16 cellular contexts compared by ENCODE assay signal in the genomic region with DNA sequence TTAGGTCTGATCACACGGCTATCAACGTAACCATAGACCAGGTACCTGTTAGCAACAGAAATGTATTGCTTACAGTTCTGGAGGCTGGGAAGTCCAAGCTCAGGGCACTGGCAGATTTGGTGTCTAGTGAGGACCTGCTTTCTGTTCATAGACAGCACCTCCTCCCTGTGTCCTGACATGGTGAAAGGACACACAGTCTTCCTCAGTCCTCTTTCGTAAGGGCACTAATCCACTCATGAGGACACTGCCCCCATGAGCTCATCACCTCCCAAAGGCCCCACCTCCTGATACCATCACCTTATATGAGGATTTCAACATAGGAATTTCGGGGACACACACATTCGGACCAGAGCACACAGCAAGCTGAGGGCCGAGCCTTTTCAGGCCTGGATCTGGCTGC.
DNase-seq lines count a peak whose midpoint lies in the region; ATAC-seq and TF ChIP-seq lines count a peak whose summit lies in the region.
"Had no signal": no experiment of that assay in that cellular context is flagged by ENCODE, and none has a peak within 500 bp of the region (broad histone marks: within the 10 kb centered on the region; RNA-seq: fewer than 3 reads in every experiment).

No MANE protein-coding gene starts in this region.

- no peaks in the 10 kb centered on the region for H3F3A ChIP-seq in GM23338 (replicated peaks; ENCODE audit: low read depth)

- H3K27ac ChIP-seq in heart left ventricle (peak overlapping the region in 10 of 12 donors; percentile 10 to 88 (median 61)), right atrium auricular region (peak overlapping the region; percentile 58 to 81), skeletal muscle tissue (ENCODE audit: low read depth, low read length) (peak overlapping the region; percentile 47), GM23338 (ENCODE audit: low read depth) (no peak overlapping the region)
- H3K27ac ChIP-seq: A549, C4-2B had no signal

- no peak for TF ChIP-seq POLR2A in heart left ventricle (IDR thresholded peaks at IDR 0.05)

- peak; percentile 31 for ATAC-seq in esophagus mucosa
- ATAC-seq in heart left ventricle: peak; percentile 21 to 73 (median 42)
- no peak for ATAC-seq in GM19467 (IDR thresholded peaks at IDR 0.05; ENCODE audit: unreplicated experiment)
- no peak for ATAC-seq in GM23338

- 84 to 91% (median 90%) methylated on average over 6 of the region's 6 CpGs for WGBS in heart left ventricle, 4 donors

- H2AFZ ChIP-seq in GM23338: no peak overlapping the region

- H3K27me3 Mint-ChIP-seq in GM23338 (ENCODE audit: insufficient read depth, low read depth, poor library complexity): peaks cover 11% of the 10 kb centered on the region

- no peaks in the 10 kb centered on the region for H3K27me3 ChIP-seq in heart left ventricle
- no peaks in the 10 kb centered on the region for H3K27me3 ChIP-seq in right atrium auricular region
- H3K27me3 ChIP-seq in skeletal muscle tissue (ENCODE audit: control insufficient read depth in 3 of 3, insufficient read depth in 3 of 3, low read length in 3 of 3): no peaks in the 10 kb centered on the region
- no peaks in the 10 kb centered on the region for H3K27me3 ChIP-seq in GM23338 (ENCODE audit: insufficient read depth)
- H3K27me3 ChIP-seq: BE2C had no signal

- H3K9ac ChIP-seq in skeletal muscle tissue (ENCODE audit: low read depth in 1 of 3, low read length in 3 of 3): no peak overlapping the region

- H4K20me1 ChIP-seq in GM23338 (replicated peaks; ENCODE audit: insufficient read depth): no peaks in the 10 kb centered on the region

- intact Hi-C loops in heart left ventricle (cut with DNase I): loop anchor here in 1 of 10 donors (5.0 kb wide), 1 partner anchor 57 kb away; no protein-coding TSS in a partner anchor

- no peak overlapping the region for H3K4me2 ChIP-seq in GM23338
- H3K4me2 ChIP-seq: A549 had no signal

- no peaks in the 10 kb centered on the region for H3K9me3 ChIP-seq in heart left ventricle
- no peaks in the 10 kb centered on the region for H3K9me3 ChIP-seq in right atrium auricular region
- H3K9me3 ChIP-seq in skeletal muscle tissue (ENCODE audit: control insufficient read depth in 3 of 3, low read length in 3 of 3): no peaks in the 10 kb centered on the region
- H3K9me3 ChIP-seq: A549, BE2C had no signal

- H3K4me3 ChIP-seq in heart left ventricle (no peak overlapping the region), right atrium auricular region (no peak overlapping the region), skeletal muscle tissue (ENCODE audit: low read length in 3 of 3) (no peak overlapping the region), GM23338 (no peak overlapping the region)
- H3K4me3 ChIP-seq: A549 had no signal

- H3K4me1 ChIP-seq in heart left ventricle (peaks cover 0 to 43% (median 9%) of the 10 kb centered on the region in 12 donors), right atrium auricular region (peaks cover 0 to 23% of the 10 kb centered on the region in 2 donors), skeletal muscle tissue (ENCODE audit: control insufficient read depth in 3 of 3, insufficient read depth in 3 of 3, low read length in 3 of 3) (peaks cover 8 to 19% (median 12%) of the 10 kb centered on the region in 3 donors), GM23338 (ENCODE audit: insufficient read depth) (no peaks in the 10 kb centered on the region)
- H3K4me1 ChIP-seq: BE2C had no signal

- no peak for TF ChIP-seq CTCF in heart left ventricle (IDR thresholded peaks at IDR 0.05)
- no peak for TF ChIP-seq CTCF in right atrium auricular region (IDR thresholded peaks at IDR 0.05)
- TF ChIP-seq CTCF in GM23338 (conservative IDR thresholded peaks at IDR 0.05; ENCODE audit: low read depth in 2 of 2): no peak

- no peaks in the 10 kb centered on the region for H3K9me2 ChIP-seq in GM23338 (ENCODE audit: insufficient read depth)

- peaks cover 56% of the 10 kb centered on the region for H3K36me3 Mint-ChIP-seq in GM23338 (ENCODE audit: low read depth)
- H3K36me3 Mint-ChIP-seq: CD4-positive, alpha-beta memory T cell had no signal

- no peak overlapping the region for H3K4me3 Mint-ChIP-seq in GM23338
- H3K4me3 Mint-ChIP-seq: CD4-positive, alpha-beta memory T cell; HFFc6 had no signal

- DNase-seq in heart left ventricle (no peak), right atrium auricular region (ENCODE audit: low spot score) (no peak), NCI-H524 (lab: John Stamatoyannopoulos, UW) (no peak), GM23338 (ENCODE audit: low spot score) (no peak)
- DNase-seq: BE2C; CD4-positive, alpha-beta memory T cell; DMS153; DMS79 treated with DMSO at 0.1 percent for 48 hours; EL; HCEC 1CT; HFFc6 had no signal

- H3K36me3 ChIP-seq in heart left ventricle: peaks cover 0 to 50% (median 31%) of the 10 kb centered on the region in 9 donors
- H3K36me3 ChIP-seq in right atrium auricular region: peaks cover 36% of the 10 kb centered on the region
- H3K36me3 ChIP-seq in skeletal muscle tissue (ENCODE audit: control insufficient read depth in 3 of 3, insufficient read depth in 3 of 3, low read length in 3 of 3): peaks cover 28 to 47% (median 42%) of the 10 kb centered on the region in 3 donors
- H3K36me3 ChIP-seq in GM23338 (ENCODE audit: insufficient read depth): no peaks in the 10 kb centered on the region; the same call in 1 of the 2 replicates

- H3K27ac Mint-ChIP-seq in GM23338: no peak overlapping the region
- H3K27ac Mint-ChIP-seq: CD4-positive, alpha-beta memory T cell; HFFc6 had no signal

- no peaks in the 10 kb centered on the region for H3K9me3 Mint-ChIP-seq in GM23338
- H3K9me3 Mint-ChIP-seq: CD4-positive, alpha-beta memory T cell; HFFc6 had no signal

- peaks cover 2% of the 10 kb centered on the region; the same call in 2 of the 3 replicates for H3K4me1 Mint-ChIP-seq in GM23338
- H3K4me1 Mint-ChIP-seq: CD4-positive, alpha-beta memory T cell had no signal

- peaks cover 15% of the 10 kb centered on the region for H3K79me2 ChIP-seq in GM23338 (replicated peaks; ENCODE audit: insufficient read depth)

TF ChIP-seq in GM23338, 12 proteins besides CTCF, POLR2A, EP300 and RAD21:
- TF ChIP-seq POLR2AphosphoS5 (IDR thresholded peaks at IDR 0.05; ENCODE audit: low read depth): no peak

Comparison
In these comparisons a context has a peak if more than half of its experiments do, and no peak if none do; other contexts are left out.
1. ATAC-seq: peak in esophagus mucosa (single experiment) and heart left ventricle (4 of 4); none in GM19467 (single experiment) and GM23338 (single experiment).